Comparison of ENCODE assay signal across 8 cellular contexts in genomic region chr2:232838406-232838874, GRCh38. TPM values are rescaled to one million over a fixed set of nuclear protein-coding genes. Genes with fewer than 3 reads are reported as not detected.
DNase-seq lines count a peak whose midpoint lies in the region; ATAC-seq and TF ChIP-seq lines count a peak whose summit lies in the region.

No MANE protein-coding gene starts in this region.

- H3K27me3 ChIP-seq in Panc1 (ENCODE audit: control insufficient read depth, insufficient read depth, low read length) = no peaks in the 10 kb centered on the region
- no peaks in the 10 kb centered on the region for H3K27me3 ChIP-seq in naive thymus-derived CD4-positive, alpha-beta T cell (ENCODE audit: control insufficient read depth in 2 of 2, insufficient read depth in 2 of 2, low read length in 2 of 2)

- peak overlapping the region in 8 of 10 donors; percentile 20 to 74 (median 39) for H3K4me3 Mint-ChIP-seq in naive thymus-derived CD4-positive, alpha-beta T cell

- POLR2A ChIA-PET in Panc1 (lab: Charles Lee) = interaction anchor here (0.6 kb wide), 1 partner anchor 189 kb away, joined by 7 read pairs; no protein-coding TSS in a partner anchor
- POLR2A ChIA-PET in naive thymus-derived CD4-positive, alpha-beta T cell (lab: Charles Lee) = no interaction called here

- no TSS peak for BruUV-seq in Panc1 (replicated peaks; lab: Mats Ljungman, UMichigan)

- CTCF ChIA-PET in Panc1 (lab: Charles Lee) = no interaction called here
- CTCF ChIA-PET in naive thymus-derived CD4-positive, alpha-beta T cell (lab: Charles Lee) = no interaction called here

- H3K27me3 Mint-ChIP-seq in naive thymus-derived CD4-positive, alpha-beta T cell = no peaks in the 10 kb centered on the region

- H3K36me3 ChIP-seq in Panc1 (ENCODE audit: control insufficient read depth, insufficient read depth, low read length) = peaks cover 20% of the 10 kb centered on the region
- H3K36me3 ChIP-seq in naive thymus-derived CD4-positive, alpha-beta T cell (ENCODE audit: control insufficient read depth in 2 of 3, insufficient read depth in 3 of 3, low read length in 3 of 3) = peaks cover 14 to 69% (median 14%) of the 10 kb centered on the region in 3 experiments

- 0 out of 2 replicates have a peak overlapping the region, but pooled peaks have one; percentile 44 for H3K27ac ChIP-seq in Panc1 (ENCODE audit: low read length)
- H3K27ac ChIP-seq in naive thymus-derived CD4-positive, alpha-beta T cell (ENCODE audit: low read depth, low read length) = peak overlapping the region; percentile 40

- no peak for TF ChIP-seq CTCF in Panc1 (IDR thresholded peaks at IDR 0.05)

- H3K27ac Mint-ChIP-seq in naive thymus-derived CD4-positive, alpha-beta T cell = peak overlapping the region; percentile 53 to 89 (median 83)

- in situ Hi-C loops in Panc1 (cut with HindIII; ENCODE audit: low pct_unique_long_range_greater_than_20kb, low sequenced_read_pairs) = no loop called here

- H3K9me3 Mint-ChIP-seq in naive thymus-derived CD4-positive, alpha-beta T cell = no peaks in the 10 kb centered on the region

- peaks cover 14% of the 10 kb centered on the region for H3K4me1 ChIP-seq in Panc1 (ENCODE audit: control insufficient read depth, insufficient read depth, low read length)
- peaks cover 13 to 15% of the 10 kb centered on the region in 2 donors for H3K4me1 ChIP-seq in naive thymus-derived CD4-positive, alpha-beta T cell (ENCODE audit: control insufficient read depth in 2 of 2, insufficient read depth in 2 of 2, low read length in 2 of 2)

- peaks cover 9 to 60% (median 48%) of the 10 kb centered on the region in 5 donors for H3K36me3 Mint-ChIP-seq in naive thymus-derived CD4-positive, alpha-beta T cell

- intact Hi-C loops in Panc1 (cut with micrococcal nuclease; ENCODE audit: unreplicated experiment) = no loop called here
- intact Hi-C loops in naive thymus-derived CD4-positive, alpha-beta T cell (cut with micrococcal nuclease) = loop anchor here in 1 of 2 donors (1.0 kb wide), 1 partner anchor 413 kb away; the partner anchor contains the start of gene ATG16L1

- peak; percentile 43 for DNase-seq in EL
- DNase-seq in Panc1 (ENCODE audit: low read depth, low spot score) = no peak
- peak; percentile 30 to 33 for DNase-seq in activated T-helper 1 cell treated with anti-CD3 and anti-CD28 coated beads, Interleukin-2, amount 50 U/mL, for 16 hours (ENCODE audit: low read depth in 1 of 2, low spot score in 1 of 2)
- DNase-seq in naive thymus-derived CD4-positive, alpha-beta T cell = peak in 7 of 9 donors; percentile 8 to 57 (median 10)
- no peak for DNase-seq in NCI-H2171 (lab: John Stamatoyannopoulos, UW)
- DNase-seq in NCI-H82 treated with DMSO at 0.1 percent for 48 hours (lab: John Stamatoyannopoulos, UW; ENCODE audit: unreplicated experiment) = no peak
- no peak for DNase-seq in middle frontal gyrus (ENCODE audit: extremely low spot score, low spot score)

- no peaks in the 10 kb centered on the region for H3K9me3 ChIP-seq in Panc1 (ENCODE audit: control insufficient read depth, insufficient read depth, low read depth, low read length)
- H3K9me3 ChIP-seq in naive thymus-derived CD4-positive, alpha-beta T cell (ENCODE audit: control insufficient read depth in 2 of 3, low read length in 3 of 3) = no peaks in the 10 kb centered on the region

- no peak overlapping the region for H3K4me3 ChIP-seq in Panc1 (ENCODE audit: low read depth in 2 of 2, low read length in 2 of 2)
- no peak overlapping the region for H3K4me3 ChIP-seq in naive thymus-derived CD4-positive, alpha-beta T cell (ENCODE audit: low read length)

- peaks cover 27 to 39% (median 35%) of the 10 kb centered on the region in 7 donors for H3K4me1 Mint-ChIP-seq in naive thymus-derived CD4-positive, alpha-beta T cell

- ATAC-seq in HG02588 (IDR thresholded peaks at IDR 0.05; ENCODE audit: unreplicated experiment) = peak; percentile 70
- peak; percentile 75 for ATAC-seq in Panc1
- peak; percentile 83 for ATAC-seq in naive thymus-derived CD4-positive, alpha-beta T cell

RNA-seq across cellular contexts. Expression of gene SNORC, which starts 31.6 kb away (rescaled TPM):
- 6.8 TPM for total RNA-seq in Panc1 (2021; ENCODE audit: unreplicated experiment)
- 9.5 TPM for polyA plus RNA-seq in Panc1 (2012; ENCODE audit: insufficient read length)
- 1 to 10 TPM; 1.2 to 3.6 (median 1.6) TPM for total RNA-seq in naive thymus-derived CD4-positive, alpha-beta T cell
- not detected for polyA plus RNA-seq in naive thymus-derived CD4-positive, alpha-beta T cell

Comparison
In these comparisons a context has a peak if more than half of its experiments do, and no peak if none do; other contexts are left out.
1. DNase-seq: peak in EL (single experiment), activated T-helper 1 cell treated with anti-CD3 and anti-CD28 coated beads, Interleukin-2, amount 50 U/mL, for 16 hours (2 of 2) and naive thymus-derived CD4-positive, alpha-beta T cell (7 of 9); none in Panc1 (single experiment), NCI-H2171 (single experiment), NCI-H82 treated with DMSO at 0.1 percent for 48 hours (single experiment) and middle frontal gyrus (single experiment).
2. Peak in every context shown above with its lines, with median percentiles within 50 percentile points of each other: ATAC-seq.